8 cellular contexts compared by ENCODE assay signal in the genomic region with DNA sequence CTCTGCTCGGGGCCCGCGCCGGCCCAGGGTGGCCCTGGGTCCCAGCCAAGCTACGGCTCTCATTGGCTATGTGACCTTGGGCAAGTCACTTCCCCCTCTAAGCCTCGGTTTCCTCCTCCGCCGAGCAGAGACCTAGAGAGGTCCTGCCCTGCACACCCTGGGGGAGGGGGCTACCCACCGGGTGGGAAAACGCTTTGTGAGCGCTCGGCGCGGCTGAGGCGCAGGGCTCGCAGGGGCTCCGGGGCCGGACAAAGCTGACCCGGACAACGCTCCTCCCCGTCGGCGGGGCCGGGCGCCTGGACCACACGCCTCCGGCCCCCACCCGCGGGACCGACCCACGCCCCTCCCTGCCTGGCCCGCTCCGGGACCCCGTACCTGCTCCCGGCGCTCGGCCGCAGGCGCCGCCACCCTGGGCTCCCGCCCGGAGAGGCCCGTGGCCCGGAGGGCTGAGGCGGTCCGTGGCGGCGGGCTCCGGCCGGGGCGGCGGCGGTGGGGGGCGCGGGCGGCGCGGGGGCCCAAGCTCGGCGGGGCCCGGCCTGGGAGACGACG.
DNase-seq lines count a peak whose midpoint lies in the region; ATAC-seq and TF ChIP-seq lines count a peak whose summit lies in the region.

No MANE protein-coding gene starts in this region.

- H3K27me3 ChIP-seq in cardiac muscle cell (no peaks in the 10 kb centered on the region), rectal smooth muscle tissue (ENCODE audit: control insufficient read depth, insufficient read depth, low read length) (no peaks in the 10 kb centered on the region)

- H3K4me3 ChIP-seq in cardiac muscle cell (peak overlapping the region; percentile 84), rectal smooth muscle tissue (ENCODE audit: low read length) (peak overlapping the region; percentile 78)

- H3K36me3 ChIP-seq in cardiac muscle cell (no peaks in the 10 kb centered on the region), rectal smooth muscle tissue (ENCODE audit: control insufficient read depth, insufficient read depth, low read length) (no peaks in the 10 kb centered on the region)

- H3K27ac ChIP-seq in cardiac muscle cell: peak overlapping the region; percentile 88
- H3K27ac ChIP-seq in rectal smooth muscle tissue (ENCODE audit: low read depth, low read length): peak overlapping the region; percentile 68

- H3K9ac ChIP-seq in rectal smooth muscle tissue (ENCODE audit: low read length): peak overlapping the region; percentile 13

- H3K9me3 ChIP-seq in cardiac muscle cell (ENCODE audit: low read depth): no peaks in the 10 kb centered on the region

- DNase-seq in NK-92 treated with Interleukin-12 subunit alpha and Interleukin-12 subunit beta, amount 100 ng/mL, for 24 hours (lab: John Stamatoyannopoulos, UW): peak; percentile 38
- no peak for DNase-seq in NK-92 (lab: John Stamatoyannopoulos, UW; ENCODE audit: unreplicated experiment)
- peak; percentile 55 for DNase-seq in RKO (ENCODE audit: low spot score)
- peak in 3 of 4 experiments; percentile 15 to 36 (median 30) for DNase-seq in activated naive CD4-positive, alpha-beta T cell (lab: John Stamatoyannopoulos, UW)
- DNase-seq in cardiac muscle cell (ENCODE audit: low read depth in 1 of 2, low spot score in 1 of 2): peak in 1 of 2 donors; percentile 25
- DNase-seq in T1000 (lab: John Stamatoyannopoulos, UW): no peak

- TF ChIP-seq CTCF in cardiac muscle cell (IDR thresholded peaks at IDR 0.05; ENCODE audit: low read depth, low read length): no peak

- H3K4me1 ChIP-seq in cardiac muscle cell (ENCODE audit: low read depth) (peaks cover 19% of the 10 kb centered on the region), rectal smooth muscle tissue (ENCODE audit: control insufficient read depth, insufficient read depth, low read length) (peaks cover 9% of the 10 kb centered on the region)

- ATAC-seq in HG03045 (IDR thresholded peaks at IDR 0.05; ENCODE audit: unreplicated experiment): peak; percentile 43

Comparison
In these comparisons a context has a peak if more than half of its experiments do, and no peak if none do; other contexts are left out.
1. DNase-seq: peak in NK-92 treated with Interleukin-12 subunit alpha and Interleukin-12 subunit beta, amount 100 ng/mL, for 24 hours (single experiment), RKO (single experiment) and activated naive CD4-positive, alpha-beta T cell (3 of 4); none in NK-92 (single experiment) and T1000 (single experiment).